In genomic region chr3:188979236-188979635, GRCh38 we compare ENCODE assay signal across 1 cellular context.
TF ChIP-seq lines count a peak whose summit lies in the region.

No MANE protein-coding gene starts in this region.

TF ChIP-seq in SK-N-SH, 30 proteins besides CTCF, POLR2A, EP300 and RAD21 (continued from another document):
- TF ChIP-seq IRF3 (IDR thresholded peaks at IDR 0.05; ENCODE audit: low read depth, low read length) (no peak), ZBTB33 (IDR thresholded peaks at IDR 0.05; ENCODE audit: borderline replicate concordance, low read depth) (no peak), MAX (IDR thresholded peaks at IDR 0.05; ENCODE audit: low read depth) (no peak), TEAD4 (IDR thresholded peaks at IDR 0.05; ENCODE audit: borderline replicate concordance, insufficient read depth) (no peak), YY1 (IDR thresholded peaks at IDR 0.05; ENCODE audit: low read depth) (no peak), CHD2 (IDR thresholded peaks at IDR 0.05; ENCODE audit: low read length, partially characterized antibody) (no peak), GATA2 (CRISPR knock-in tag; IDR thresholded peaks at IDR 0.05) (no peak), RXRA (IDR thresholded peaks at IDR 0.05; ENCODE audit: borderline replicate concordance, low read depth) (no peak), RCOR1 (IDR thresholded peaks at IDR 0.05; ENCODE audit: low read length) (no peak), TCF12 (IDR thresholded peaks at IDR 0.05) (no peak), MEF2A (IDR thresholded peaks at IDR 0.05; ENCODE audit: borderline replicate concordance, low read depth) (no peak), GABPA (IDR thresholded peaks at IDR 0.05; ENCODE audit: low read depth) (no peak)
